Comparison of ENCODE assay signal across 23 cellular contexts in the genomic region with DNA sequence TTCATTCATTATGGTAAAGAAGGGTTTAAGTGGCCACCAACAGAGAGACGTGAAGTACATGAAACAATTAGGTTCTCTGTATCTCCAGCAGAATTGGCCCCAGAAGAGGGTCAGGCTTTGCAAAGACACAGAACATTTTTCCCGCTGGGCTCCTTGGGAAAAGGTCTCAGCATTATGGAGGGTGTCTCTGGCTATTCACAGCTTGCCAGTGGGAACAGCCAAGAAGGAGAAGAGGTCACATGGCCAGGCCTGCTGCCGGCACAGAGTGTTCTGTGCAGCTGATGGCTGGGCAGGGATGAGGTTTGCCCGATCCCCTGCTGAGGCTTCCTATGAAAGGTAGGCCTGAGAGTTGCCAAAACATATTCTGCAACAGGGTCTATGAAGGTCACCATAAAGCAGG.
DNase-seq lines count a peak whose midpoint lies in the region; ATAC-seq, FAIRE-seq and TF ChIP-seq lines count a peak whose summit lies in the region.
"Had no signal": no experiment of that assay in that cellular context is flagged by ENCODE, and none has a peak within 500 bp of the region (broad histone marks: within the 10 kb centered on the region; RNA-seq: fewer than 3 reads in every experiment).

No MANE protein-coding gene starts in this region.

- TF ChIP-seq RAD21 in liver (IDR thresholded peaks at IDR 0.05) (no peak), HepG2 (CRISPR knock-in tag; IDR thresholded peaks at IDR 0.05) (no peak)

- ATAC-seq in HepG2: no peak
- peak; percentile 51 to 60 for ATAC-seq in lower lobe of right lung
- ATAC-seq: left lung had no signal

- no peaks in the 10 kb centered on the region for H3K9me3 ChIP-seq in liver (ENCODE audit: control insufficient read depth in 4 of 4, low read length in 3 of 4)
- no peaks in the 10 kb centered on the region for H3K9me3 ChIP-seq in HepG2 (ENCODE audit: low read length)
- H3K9me3 ChIP-seq in lower lobe of right lung: no peaks in the 10 kb centered on the region
- H3K9me3 ChIP-seq in skeletal muscle tissue (ENCODE audit: control insufficient read depth in 3 of 3, low read length in 3 of 3): no peaks in the 10 kb centered on the region
- H3K9me3 ChIP-seq: HAP-1, left lung, thoracic aorta had no signal

- intact Hi-C loops in HepG2 (cut with micrococcal nuclease; ENCODE audit: unreplicated experiment): no loop called here
- intact Hi-C loops in lower lobe of right lung (cut with DNase I): no loop called here

- WGBS in liver: 90% methylated on average over 4 of the region's 4 CpGs
- 81% methylated on average over 4 of the region's 4 CpGs for WGBS in HepG2 (ENCODE audit: low lambda C conversion rate)

- H3K4me2 ChIP-seq in HepG2 (ENCODE audit: low read depth, low read length): no peak overlapping the region
- H3K4me2 ChIP-seq: BLaER1 treated with 17β-estradiol and CSF1 and Interleukin-3, amounts not matched to agents 10 nM and 100 nM had no signal

- POLR2A ChIA-PET in HepG2 (lab: Yijun Ruan, JAX): no interaction called here

- TF ChIP-seq POLR2A in HepG2 (IDR thresholded peaks at IDR 0.05; ENCODE audit: insufficient read depth in 1 of 2, low read depth in 2 of 2, low read length in 2 of 2): no peak

- H3K4me1 ChIP-seq in liver (ENCODE audit: control insufficient read depth in 4 of 4, insufficient read depth in 4 of 4, low read length in 3 of 4) (no peaks in the 10 kb centered on the region), HepG2 (ENCODE audit: insufficient read depth, low read length) (peaks cover 13% of the 10 kb centered on the region), lower lobe of right lung (no peaks in the 10 kb centered on the region), skeletal muscle tissue (ENCODE audit: control insufficient read depth in 3 of 3, insufficient read depth in 3 of 3, low read length in 3 of 3) (peaks cover 11% of the 10 kb centered on the region in 3 donors)
- H3K4me1 ChIP-seq: BLaER1 treated with 17β-estradiol and CSF1 and Interleukin-3, amounts not matched to agents 10 nM and 100 nM; HAP-1; left lung had no signal

- TF ChIP-seq EP300 in HepG2 (IDR thresholded peaks at IDR 0.05; ENCODE audit: low read depth in 2 of 2, low read length in 2 of 2): no peak
- TF ChIP-seq EP300 in HepG2 (CRISPR knock-in tag; IDR thresholded peaks at IDR 0.05; ENCODE audit: borderline replicate concordance): no peak

- peak overlapping the region in 1 of 2 donors; percentile 38 for H3K27ac ChIP-seq in liver (ENCODE audit: low read depth in 1 of 2, low read length in 2 of 2)
- no peak overlapping the region for H3K27ac ChIP-seq in HepG2 (ENCODE audit: extremely low read length, insufficient read depth, low read length)
- peak overlapping the region; percentile 58 for H3K27ac ChIP-seq in lower lobe of right lung
- H3K27ac ChIP-seq in skeletal muscle tissue (ENCODE audit: low read depth, low read length): peak overlapping the region; percentile 23
- H3K27ac ChIP-seq: BLaER1 treated with 17β-estradiol and CSF1 and Interleukin-3, amounts not matched to agents 10 nM and 100 nM; left lung; SK-N-MC; thoracic aorta had no signal

- in situ Hi-C loops in HepG2 (cut with HindIII; ENCODE audit: extremely low pct_ligation_motif_present, low pct_unique_long_range_greater_than_20kb): no loop called here

- TF ChIP-seq CTCF in liver (IDR thresholded peaks at IDR 0.05; ENCODE audit: low read depth, low read length, missing input control) (no peak), HepG2 (CRISPR knock-in tag; IDR thresholded peaks at IDR 0.05) (no peak), lower lobe of right lung (IDR thresholded peaks at IDR 0.05) (no peak)

- no peaks in the 10 kb centered on the region for H4K20me1 ChIP-seq in HepG2 (ENCODE audit: insufficient read depth, low read length)
- H4K20me1 ChIP-seq: BLaER1 treated with 17β-estradiol and CSF1 and Interleukin-3, amounts not matched to agents 10 nM and 100 nM had no signal

- FAIRE-seq in HepG2 (lab: Jason Lieb, UNC): no peak
- FAIRE-seq: GM18507 had no signal

- CTCF ChIA-PET in HepG2 (lab: Yijun Ruan, JAX; ENCODE audit: low intra/inter-chr PET ratio, low total read pairs): no interaction called here

- DNase-seq in HepG2 (ENCODE audit: low spot score): no peak
- no peak for DNase-seq in lower lobe of right lung
- DNase-seq in NCI-H2107 (lab: John Stamatoyannopoulos, UW): no peak
- DNase-seq in NCI-H446 (lab: John Stamatoyannopoulos, UW): no peak
- no peak for DNase-seq in KG1 (lab: John Stamatoyannopoulos, UW)
- DNase-seq in ecto neural progenitor cell (ENCODE audit: low spot score): no peak
- DNase-seq: 8988T; activated CD4-positive, alpha-beta T cell treated with anti-CD3 and anti-CD28 coated beads for 48 hours; activated T-cell treated with anti-CD3 and anti-CD28 coated beads for 4 hours; DMS153; left lung; MG63; naive B cell; NCI-H1930; NCI-H524 treated with DMSO at 0.1 percent for 48 hours; stimulated activated CD4-positive, alpha-beta T cell treated with anti-CD3 and anti-CD28 coated beads, Interleukin-1b, Interleukin-23, amount 100 ng/mL, for 48 hours had no signal

- H3K27me3 ChIP-seq in liver (ENCODE audit: control insufficient read depth in 4 of 4, insufficient read depth in 4 of 4, low read length in 3 of 4): no peaks in the 10 kb centered on the region
- no peaks in the 10 kb centered on the region; a peak in 1 of 5 replicates for H3K27me3 ChIP-seq in HepG2 (ENCODE audit: control insufficient read depth in 1 of 2, insufficient read depth in 2 of 2, low read length in 2 of 2)
- no peaks in the 10 kb centered on the region for H3K27me3 ChIP-seq in lower lobe of right lung (ENCODE audit: low read depth)
- no peaks in the 10 kb centered on the region for H3K27me3 ChIP-seq in skeletal muscle tissue (ENCODE audit: control insufficient read depth in 3 of 3, insufficient read depth in 3 of 3, low read length in 3 of 3)
- H3K27me3 ChIP-seq: BLaER1 treated with 17β-estradiol and CSF1 and Interleukin-3, amounts not matched to agents 10 nM and 100 nM; left lung; MG63 had no signal

- no peaks in the 10 kb centered on the region for H3K79me2 ChIP-seq in HepG2 (ENCODE audit: insufficient read depth, low read length)

- BruUV-seq in HepG2 (replicated peaks; lab: Mats Ljungman, UMichigan): no TSS peak

- no peak overlapping the region for H3K9ac ChIP-seq in liver (ENCODE audit: low read depth in 1 of 2, low read length in 2 of 2)
- H3K9ac ChIP-seq in HepG2 (ENCODE audit: insufficient read depth, low read depth, low read length): no peak overlapping the region
- H3K9ac ChIP-seq in skeletal muscle tissue (ENCODE audit: low read depth in 1 of 3, low read length in 3 of 3): no peak overlapping the region
- H3K9ac ChIP-seq: BLaER1 treated with 17β-estradiol and CSF1 and Interleukin-3, amounts not matched to agents 10 nM and 100 nM had no signal

- H3K4me3 ChIP-seq in liver (ENCODE audit: low read depth in 1 of 3, low read length in 3 of 3) (no peak overlapping the region), HepG2 (replicated peaks in 1 of 3; ENCODE audit: insufficient read depth in 1 of 3, low read depth in 2 of 3, low read length in 3 of 3) (no peak overlapping the region), lower lobe of right lung (no peak overlapping the region), skeletal muscle tissue (ENCODE audit: low read length in 3 of 3) (no peak overlapping the region)
- H3K4me3 ChIP-seq: BLaER1 treated with 17β-estradiol and CSF1 and Interleukin-3, amounts not matched to agents 10 nM and 100 nM; HAP-1; left lung; MG63; SK-N-MC; thoracic aorta had no signal

- no peaks in the 10 kb centered on the region for H3K36me3 ChIP-seq in liver (ENCODE audit: control insufficient read depth in 4 of 4, insufficient read depth in 3 of 4, low read depth in 1 of 4, low read length in 3 of 4)
- no peaks in the 10 kb centered on the region for H3K36me3 ChIP-seq in HepG2 (replicated peaks in 1 of 2; ENCODE audit: control insufficient read depth in 1 of 2, insufficient read depth in 2 of 2, low read length in 2 of 2)
- H3K36me3 ChIP-seq in lower lobe of right lung: no peaks in the 10 kb centered on the region
- H3K36me3 ChIP-seq in skeletal muscle tissue (ENCODE audit: control insufficient read depth in 3 of 3, insufficient read depth in 3 of 3, low read length in 3 of 3): no peaks in the 10 kb centered on the region
- H3K36me3 ChIP-seq: BLaER1 treated with 17β-estradiol and CSF1 and Interleukin-3, amounts not matched to agents 10 nM and 100 nM; HAP-1; left lung; MG63; thoracic aorta had no signal

- H2AFZ ChIP-seq in HepG2 (ENCODE audit: low read length): no peak overlapping the region

TF ChIP-seq in liver, 16 proteins besides CTCF, POLR2A, EP300 and RAD21:
- TF ChIP-seq NR2F2 (IDR thresholded peaks at IDR 0.05) (peak; percentile 72), HNF4G (IDR thresholded peaks at IDR 0.05) (no peak), SP1 (IDR thresholded peaks at IDR 0.05) (peak; percentile 26)

TF ChIP-seq in HepG2, 621 proteins besides CTCF, POLR2A, EP300 and RAD21 (continues in another document):
- no peak for TF ChIP-seq ZNF883 (CRISPR knock-in tag; IDR thresholded peaks at IDR 0.05; ENCODE audit: not compliant biosample characterization)
- TF ChIP-seq, protein P1, sequence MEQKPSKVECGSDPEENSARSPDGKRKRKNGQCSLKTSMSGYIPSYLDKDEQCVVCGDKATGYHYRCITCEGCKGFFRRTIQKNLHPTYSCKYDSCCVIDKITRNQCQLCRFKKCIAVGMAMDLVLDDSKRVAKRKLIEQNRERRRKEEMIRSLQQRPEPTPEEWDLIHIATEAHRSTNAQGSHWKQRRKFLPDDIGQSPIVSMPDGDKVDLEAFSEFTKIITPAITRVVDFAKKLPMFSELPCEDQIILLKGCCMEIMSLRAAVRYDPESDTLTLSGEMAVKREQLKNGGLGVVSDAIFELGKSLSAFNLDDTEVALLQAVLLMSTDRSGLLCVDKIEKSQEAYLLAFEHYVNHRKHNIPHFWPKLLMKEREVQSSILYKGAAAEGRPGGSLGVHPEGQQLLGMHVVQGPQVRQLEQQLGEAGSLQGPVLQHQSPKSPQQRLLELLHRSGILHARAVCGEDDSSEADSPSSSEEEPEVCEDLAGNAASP (CRISPR knock-in tag; IDR thresholded peaks at IDR 0.05; ENCODE audit: borderline replicate concordance): no peak
- TF ChIP-seq, protein P2, sequence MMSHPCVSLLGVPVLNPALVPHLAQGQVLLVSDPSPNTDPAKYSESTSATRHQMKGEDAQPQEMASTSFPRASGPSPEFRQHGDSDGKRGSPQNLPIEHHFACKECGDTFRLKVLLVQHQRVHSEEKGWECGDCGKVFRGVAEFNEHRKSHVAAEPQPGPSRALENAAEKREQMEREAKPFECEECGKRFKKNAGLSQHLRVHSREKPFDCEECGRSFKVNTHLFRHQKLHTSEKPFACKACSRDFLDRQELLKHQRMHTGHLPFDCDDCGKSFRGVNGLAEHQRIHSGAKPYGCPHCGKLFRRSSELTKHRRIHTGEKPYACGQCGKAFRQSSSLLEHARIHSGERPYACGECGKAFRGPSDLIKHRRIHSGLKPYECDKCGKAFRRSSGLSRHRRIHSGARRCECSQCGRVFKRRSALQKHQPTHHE (CRISPR knock-in tag; IDR thresholded peaks at IDR 0.05; ENCODE audit: borderline replicate concordance): no peak
- TF ChIP-seq SMAD1 (CRISPR knock-in tag; IDR thresholded peaks at IDR 0.05; ENCODE audit: borderline replicate concordance, low read depth): no peak
